Comparison of ENCODE assay signal across 18 cellular contexts in genomic region chr5:14050821-14051220, GRCh38.
DNase-seq lines count a peak whose midpoint lies in the region; TF ChIP-seq lines count a peak whose summit lies in the region.
"Had no signal": no experiment of that assay in that cellular context is flagged by ENCODE, and none has a peak within 500 bp of the region (broad histone marks: within the 10 kb centered on the region; RNA-seq: fewer than 3 reads in every experiment).

No MANE protein-coding gene starts in this region.

- no peaks in the 10 kb centered on the region; the same call in 1 of the 2 replicates for H3K9me3 Mint-ChIP-seq in HFFc6
- H3K9me3 Mint-ChIP-seq: GM23338 had no signal

- H3K36me3 Mint-ChIP-seq in HFFc6 (ENCODE audit: low read depth) = peaks cover 4% of the 10 kb centered on the region; the same call in 1 of the 2 replicates
- H3K36me3 Mint-ChIP-seq: CD8-positive, alpha-beta memory T cell had no signal

- H3K4me1 ChIP-seq in ACC112 (ENCODE audit: control insufficient read depth, insufficient read depth, low read length, unreplicated experiment) (peaks cover 10% of the 10 kb centered on the region), osteoblast (ENCODE audit: insufficient read depth, low read length) (peaks cover 21% of the 10 kb centered on the region)
- H3K4me1 ChIP-seq: BE2C had no signal

- H3K36me3 ChIP-seq in ACC112 (ENCODE audit: insufficient read depth, low read length) (no peaks in the 10 kb centered on the region), osteoblast (ENCODE audit: insufficient read depth, low read length) (no peaks in the 10 kb centered on the region)
- H3K36me3 ChIP-seq: BE2C had no signal

- H3K4me1 Mint-ChIP-seq in HFFc6 (ENCODE audit: low read depth) = peaks cover 63% of the 10 kb centered on the region
- H3K4me1 Mint-ChIP-seq: CD4-positive, CD25-positive, alpha-beta regulatory T cell; CD8-positive, alpha-beta memory T cell had no signal

- H3K9me3 ChIP-seq in osteoblast (ENCODE audit: low read depth, low read length) = no peaks in the 10 kb centered on the region
- H3K9me3 ChIP-seq: BE2C had no signal

- DNase-seq in HFFc6 = no peak
- peak; percentile 43 for DNase-seq in fibroblast of gingiva (ENCODE audit: low read depth)
- no peak for DNase-seq in osteoblast (ENCODE audit: insufficient read length, low spot score, missing footprints)
- DNase-seq in retina = no peak
- no peak for DNase-seq in mucosa of gallbladder (ENCODE audit: low spot score)
- DNase-seq: ACHN; BE2C; C1 segment of cervical spinal cord; CD4-positive, CD25-positive, alpha-beta regulatory T cell; CD8-positive, alpha-beta memory T cell; COR-L47; DMS 273 treated with DMSO at 0.1 percent for 48 hours; DMS53; DND-41; EL had no signal

- H3K79me2 ChIP-seq in ACC112 (ENCODE audit: control insufficient read depth, insufficient read depth, low read length, unreplicated experiment) (no peaks in the 10 kb centered on the region), osteoblast (ENCODE audit: insufficient read depth, low read length) (no peaks in the 10 kb centered on the region)

- TF ChIP-seq CTCF in HFFc6 (IDR thresholded peaks at IDR 0.05) = no peak
- no peak for TF ChIP-seq CTCF in osteoblast (IDR thresholded peaks at IDR 0.05; ENCODE audit: extremely low read depth, low read depth, low read length)

- H3K4me2 ChIP-seq in osteoblast (ENCODE audit: insufficient read depth, low read length) = no peak overlapping the region
- H3K4me2 ChIP-seq: GM23338 had no signal

- H3K4me3 Mint-ChIP-seq in HFFc6 = no peak overlapping the region
- H3K4me3 Mint-ChIP-seq: CD4-positive, CD25-positive, alpha-beta regulatory T cell; CD8-positive, alpha-beta memory T cell; GM23338 had no signal

- H3K4me3 ChIP-seq in ACC112 (ENCODE audit: low read depth, low read length) = no peak overlapping the region
- H3K4me3 ChIP-seq in osteoblast (ENCODE audit: insufficient read depth, low read length) = no peak overlapping the region
- H3K4me3 ChIP-seq: GM12878, GM23338 had no signal

- H3K27me3 ChIP-seq in ACC112 (ENCODE audit: insufficient read depth, low read length) = no peaks in the 10 kb centered on the region
- no peaks in the 10 kb centered on the region for H3K27me3 ChIP-seq in osteoblast (ENCODE audit: insufficient read depth, low read length)
- H3K27me3 ChIP-seq: BE2C had no signal

- H3K27ac ChIP-seq in ACC112 (ENCODE audit: low read depth, low read length) = no peak overlapping the region
- H3K27ac ChIP-seq in osteoblast (ENCODE audit: low read depth, low read length) = no peak overlapping the region

- H2AFZ ChIP-seq in ACC112 (ENCODE audit: low read length, unreplicated experiment) (peak overlapping the region; percentile 7), osteoblast (ENCODE audit: low read length) (peak overlapping the region; percentile 32)
- H2AFZ ChIP-seq: GM23338 had no signal

- H4K20me1 ChIP-seq in osteoblast (ENCODE audit: insufficient read depth, low read length) = no peaks in the 10 kb centered on the region

- peaks cover 4% of the 10 kb centered on the region for H3K27me3 Mint-ChIP-seq in HFFc6 (ENCODE audit: insufficient read depth)
- H3K27me3 Mint-ChIP-seq: CD4-positive, CD25-positive, alpha-beta regulatory T cell had no signal

- peak overlapping the region; percentile 4; the same call in 1 of the 2 replicates for H3K27ac Mint-ChIP-seq in HFFc6
- H3K27ac Mint-ChIP-seq: CD4-positive, CD25-positive, alpha-beta regulatory T cell; CD8-positive, alpha-beta memory T cell; GM23338 had no signal
